In the genomic region with DNA sequence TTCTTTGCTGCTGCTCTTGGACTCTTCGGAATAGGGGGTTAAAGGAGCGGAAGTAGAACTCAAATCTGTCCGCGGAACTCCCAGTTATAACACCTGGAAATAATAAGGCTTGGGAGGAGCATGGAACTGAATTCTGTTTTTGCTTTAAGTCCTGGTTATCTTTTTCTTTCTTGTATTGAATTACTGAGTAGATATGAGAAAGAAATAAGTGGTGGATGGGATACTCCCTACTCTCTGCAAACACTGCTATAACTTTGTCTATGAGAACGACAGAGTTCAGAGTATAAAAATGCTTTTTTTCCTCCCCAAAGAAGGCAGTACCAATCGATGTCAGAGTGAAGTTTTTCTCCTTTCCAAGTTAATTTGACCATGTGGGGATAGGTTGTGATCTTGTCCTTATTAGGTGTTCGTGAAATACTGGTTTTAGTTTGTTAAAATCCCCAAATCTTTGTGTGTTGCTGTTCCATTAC, we compare ENCODE assay signal across 8 cellular contexts. TPM values are rescaled to one million over a fixed set of nuclear protein-coding genes. Genes with fewer than 3 reads are reported as not detected.
DNase-seq lines count a peak whose midpoint lies in the region; ATAC-seq, FAIRE-seq and TF ChIP-seq lines count a peak whose summit lies in the region.

No MANE protein-coding gene starts in this region.

- H3K27ac ChIP-seq in SJCRH30 (peak overlapping the region; percentile 72), duodenal mucosa (ENCODE audit: low read depth, low read length) (peak overlapping the region; percentile 43), muscle layer of colon (ENCODE audit: low read depth, low read length) (peak overlapping the region; percentile 96)

- H3K9me3 ChIP-seq in SJCRH30 (replicated peaks) (no peaks in the 10 kb centered on the region), duodenal mucosa (ENCODE audit: control insufficient read depth in 1 of 2, low read length in 2 of 2) (peaks cover under 1 to 3% of the 10 kb centered on the region in 2 donors), muscle layer of colon (ENCODE audit: low read length) (no peaks in the 10 kb centered on the region)

- H3K36me3 ChIP-seq in SJCRH30 (no peaks in the 10 kb centered on the region), duodenal mucosa (ENCODE audit: control insufficient read depth in 1 of 2, insufficient read depth in 2 of 2, low read length in 2 of 2) (no peaks in the 10 kb centered on the region), muscle layer of colon (ENCODE audit: insufficient read depth, low read length) (no peaks in the 10 kb centered on the region)

- FAIRE-seq in GM18507 (lab: Jason Lieb, UNC) (peak; percentile 77), RCC 7860 (lab: Jason Lieb, UNC) (no peak)

- H3K9ac ChIP-seq in duodenal mucosa (ENCODE audit: low read depth in 1 of 2, low read length in 2 of 2) (peak overlapping the region; percentile 90 to 91), muscle layer of colon (ENCODE audit: low read length) (peak overlapping the region; percentile 55)

- peak overlapping the region; percentile 97 for H3K4me3 ChIP-seq in SJCRH30
- peak overlapping the region; percentile 80 to 91 for H3K4me3 ChIP-seq in duodenal mucosa (ENCODE audit: low read depth in 1 of 2, low read length in 2 of 2)
- peak overlapping the region; percentile 70 to 100 for H3K4me3 ChIP-seq in muscle layer of colon (ENCODE audit: low read depth in 1 of 2, low read length in 2 of 2)

- in situ Hi-C loops in GM13976 (cut with MboI; ENCODE audit: low sequenced_read_pairs, unreplicated experiment) = no loop called here

- H3K27me3 ChIP-seq in SJCRH30 (no peaks in the 10 kb centered on the region), duodenal mucosa (ENCODE audit: control insufficient read depth in 1 of 2, insufficient read depth in 2 of 2, low read length in 2 of 2) (no peaks in the 10 kb centered on the region), muscle layer of colon (ENCODE audit: control insufficient read depth in 1 of 2, insufficient read depth in 2 of 2, low read length in 2 of 2) (no peaks in the 10 kb centered on the region)

- DNase-seq in AG08396 (ENCODE audit: low spot score) (peak; percentile 39), GM18507 (ENCODE audit: extremely low spot score, insufficient read length, low read depth) (no peak), SJCRH30 (peak in 1 of 2 experiments; percentile 48), RCC 7860 (ENCODE audit: low spot score) (no peak), GM13976 (ENCODE audit: low spot score) (no peak)

- no peak for ATAC-seq in GM21360 (IDR thresholded peaks at IDR 0.05; ENCODE audit: unreplicated experiment)

- H3K4me1 ChIP-seq in SJCRH30 = 0 out of 2 replicates have a peak, but pooled peaks cover 5% of the 10 kb centered on the region
- H3K4me1 ChIP-seq in duodenal mucosa (ENCODE audit: control insufficient read depth in 1 of 2, insufficient read depth in 2 of 2, low read length in 2 of 2) = peaks cover 30 to 43% of the 10 kb centered on the region in 2 donors
- peaks cover 31% of the 10 kb centered on the region for H3K4me1 ChIP-seq in muscle layer of colon (ENCODE audit: insufficient read depth, low read length)

- no peak for TF ChIP-seq CTCF in GM13976 (IDR thresholded peaks at IDR 0.05; ENCODE audit: borderline replicate concordance, control extremely low read depth, extremely low read depth, insufficient read depth, missing control alignments)

RNA-seq across cellular contexts. Expression of a gene that starts 1.2 kb away (rescaled TPM):
- 26.6 and 30.9 TPM in 2 replicates for total RNA-seq in SJCRH30 (2014; rRNA removed; shearing (Covaris generic))

Comparison
In these comparisons a context has a peak if more than half of its experiments do, and no peak if none do; other contexts are left out.
1. H3K27ac ChIP-seq: peak in every context shown above with its lines; median percentile 96 in muscle layer of colon; 72 in SJCRH30; 43 in duodenal mucosa.